ENCODE assay signal across 9 cellular contexts in the genomic region with DNA sequence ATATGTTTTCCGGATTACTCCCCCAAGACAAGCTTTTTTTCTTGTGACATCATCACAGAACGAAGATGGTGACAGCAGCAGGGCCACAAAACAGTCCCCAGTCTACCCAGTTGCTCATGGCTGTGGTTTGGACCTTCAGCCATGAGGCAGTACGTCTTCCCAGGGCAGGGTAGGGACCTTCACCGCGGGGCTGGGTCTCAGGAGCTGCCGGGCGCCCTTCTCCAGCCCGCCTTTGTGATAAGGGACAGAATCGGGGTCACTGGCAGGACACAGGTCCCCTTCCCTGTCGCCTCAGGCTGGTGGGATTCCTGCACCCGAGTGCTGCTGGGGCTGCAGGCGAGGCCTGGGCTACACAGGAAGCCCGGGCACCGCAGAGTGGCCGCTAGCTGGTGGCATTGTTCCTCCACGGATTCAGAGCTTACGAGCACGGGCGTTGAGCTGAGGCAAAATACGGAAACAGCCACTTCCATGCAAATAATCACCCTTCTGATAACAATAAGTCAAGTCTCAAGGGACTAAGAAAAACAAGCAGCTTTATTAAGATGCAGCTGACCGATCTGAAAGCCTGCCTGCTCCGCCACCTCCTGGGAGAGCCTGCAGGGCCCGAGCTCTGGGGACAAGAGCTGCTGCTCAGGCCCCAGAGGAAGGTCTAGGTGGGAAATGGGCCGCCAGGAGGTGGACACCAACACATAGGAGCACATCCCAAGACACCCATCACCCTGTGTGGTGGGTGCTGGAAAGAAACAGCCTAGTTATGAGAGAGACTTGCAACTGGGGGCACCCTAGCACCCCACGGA. TPM values are rescaled to one million over a fixed set of nuclear protein-coding genes. Genes with fewer than 3 reads are reported as not detected.
DNase-seq lines count a peak whose midpoint lies in the region; ATAC-seq and TF ChIP-seq lines count a peak whose summit lies in the region.
"Had no signal": no experiment of that assay in that cellular context is flagged by ENCODE, and none has a peak within 500 bp of the region (broad histone marks: within the 10 kb centered on the region; RNA-seq: fewer than 3 reads in every experiment).

No MANE protein-coding gene starts in this region.

- H3K4me3 Mint-ChIP-seq in osteocyte (ENCODE audit: unreplicated experiment) = no peak overlapping the region

- H3K4me3 ChIP-seq in RWPE2 (ENCODE audit: severe bottlenecking) = no peak overlapping the region
- H3K4me3 ChIP-seq: cardiac muscle cell, ovary had no signal

- no peaks in the 10 kb centered on the region for H3K36me3 ChIP-seq in RWPE2 (ENCODE audit: low read depth)
- H3K36me3 ChIP-seq: cardiac muscle cell, ovary had no signal

- no peaks in the 10 kb centered on the region for H3K4me1 ChIP-seq in RWPE2 (ENCODE audit: insufficient read depth, poor library complexity, severe bottlenecking)

- H3K27me3 ChIP-seq in RWPE2 (ENCODE audit: insufficient read depth, poor library complexity, severe bottlenecking) = no peaks in the 10 kb centered on the region
- H3K27me3 ChIP-seq: ovary had no signal

- no peak overlapping the region for H3K27ac Mint-ChIP-seq in activated naive CD4-positive, alpha-beta T cell treated with anti-CD3 and anti-CD28 coated beads, Interleukin-2, amount 50 U/mL, for 72 hours
- no peak overlapping the region for H3K27ac Mint-ChIP-seq in osteocyte (ENCODE audit: unreplicated experiment)

- H3K36me3 Mint-ChIP-seq in activated naive CD4-positive, alpha-beta T cell treated with anti-CD3 and anti-CD28 coated beads, Interleukin-2, amount 50 U/mL, for 72 hours = peaks cover 0 to 5% of the 10 kb centered on the region in 2 donors
- peaks cover 4% of the 10 kb centered on the region for H3K36me3 Mint-ChIP-seq in osteocyte (ENCODE audit: unreplicated experiment)

- TF ChIP-seq CTCF in RWPE2 (IDR thresholded peaks at IDR 0.05; ENCODE audit: poor library complexity, severe bottlenecking) = no peak
- TF ChIP-seq CTCF in osteocyte (IDR thresholded peaks at IDR 0.05) = no peak

- peaks cover 4% of the 10 kb centered on the region for H3K27me3 Mint-ChIP-seq in osteocyte (ENCODE audit: unreplicated experiment)

- no peak overlapping the region for H3K27ac ChIP-seq in RWPE2 (ENCODE audit: poor library complexity, severe bottlenecking)
- H3K27ac ChIP-seq: cardiac muscle cell, ovary had no signal

- H3K9me3 Mint-ChIP-seq in activated naive CD4-positive, alpha-beta T cell treated with anti-CD3 and anti-CD28 coated beads, Interleukin-2, amount 50 U/mL, for 72 hours = no peaks in the 10 kb centered on the region
- no peaks in the 10 kb centered on the region for H3K9me3 Mint-ChIP-seq in osteocyte (ENCODE audit: unreplicated experiment)

- DNase-seq in RWPE2 (ENCODE audit: low spot score) = peak; percentile 37
- peak; percentile 39 for DNase-seq in retina
- DNase-seq in superior temporal gyrus (ENCODE audit: extremely low spot score) = no peak
- DNase-seq in activated naive CD4-positive, alpha-beta T cell treated with anti-CD3 and anti-CD28 coated beads, Interleukin-2, amount 50 U/mL, for 72 hours (ENCODE audit: low spot score in 2 of 2) = no peak
- DNase-seq in osteocyte (ENCODE audit: extremely low spot score, unreplicated experiment) = no peak

- ATAC-seq in GM18907 (IDR thresholded peaks at IDR 0.05; ENCODE audit: unreplicated experiment) = peak; percentile 81
- ATAC-seq in HG02798 (IDR thresholded peaks at IDR 0.05; ENCODE audit: poor library complexity, unreplicated experiment) = peak; percentile 62
- ATAC-seq in RWPE2 (ENCODE audit: low read depth) = no peak
- no peak for ATAC-seq in activated naive CD4-positive, alpha-beta T cell treated with anti-CD3 and anti-CD28 coated beads, Interleukin-2, amount 50 U/mL, for 72 hours

- H3K9me3 ChIP-seq in RWPE2 (ENCODE audit: severe bottlenecking) = peaks cover under 1% of the 10 kb centered on the region
- H3K9me3 ChIP-seq: ovary had no signal

- H3K4me1 Mint-ChIP-seq in osteocyte (ENCODE audit: unreplicated experiment) = no peaks in the 10 kb centered on the region

RNA-seq across cellular contexts. Expression of gene TBX1, which starts 12.3 kb away (rescaled TPM):
- total RNA-seq in activated naive CD4-positive, alpha-beta T cell treated with anti-CD3 and anti-CD28 coated beads, Interleukin-2, amount 50 U/mL, for 72 hours = not detected
- 22.5 and 24.2 TPM in 2 replicates for total RNA-seq in osteocyte

RNA-seq across cellular contexts. Expression of gene GP1BB, which starts 49.5 kb away (rescaled TPM):
- total RNA-seq in activated naive CD4-positive, alpha-beta T cell treated with anti-CD3 and anti-CD28 coated beads, Interleukin-2, amount 50 U/mL, for 72 hours = not detected
- total RNA-seq in osteocyte = 28.6 and 34.1 TPM in 2 replicates

RNA-seq across cellular contexts. Expression of gene SEPTIN5, which starts 58.6 kb away (rescaled TPM):
- 1 to 10 TPM in 1 of 2 donors, under 1 TPM in 1; 0.41 to 1.2 TPM for total RNA-seq in activated naive CD4-positive, alpha-beta T cell treated with anti-CD3 and anti-CD28 coated beads, Interleukin-2, amount 50 U/mL, for 72 hours
- total RNA-seq in osteocyte = 103 and 108 TPM in 2 replicates

Comparison
In these comparisons a context has a peak if more than half of its experiments do, and no peak if none do; other contexts are left out.
1. ATAC-seq: peak in GM18907 (single experiment) and HG02798 (single experiment); none in RWPE2 (single experiment) and activated naive CD4-positive, alpha-beta T cell treated with anti-CD3 and anti-CD28 coated beads, Interleukin-2, amount 50 U/mL, for 72 hours (0 of 2).
2. DNase-seq: peak in RWPE2 (single experiment) and retina (single experiment); none in superior temporal gyrus (single experiment), activated naive CD4-positive, alpha-beta T cell treated with anti-CD3 and anti-CD28 coated beads, Interleukin-2, amount 50 U/mL, for 72 hours (0 of 2) and osteocyte (single experiment).
3. RNA of gene TBX1, which starts 12.3 kb away (total RNA-seq): 22.5 to 24.2 TPM in osteocyte; not detected in activated naive CD4-positive, alpha-beta T cell treated with anti-CD3 and anti-CD28 coated beads, Interleukin-2, amount 50 U/mL, for 72 hours; every median in the first group is over 10 times any median in the second.
4. RNA of gene GP1BB, which starts 49.5 kb away (total RNA-seq): 28.6 to 34.1 TPM in osteocyte; not detected in activated naive CD4-positive, alpha-beta T cell treated with anti-CD3 and anti-CD28 coated beads, Interleukin-2, amount 50 U/mL, for 72 hours; every median in the first group is over 10 times any median in the second.
5. RNA of gene SEPTIN5, which starts 58.6 kb away (total RNA-seq): 103 to 108 TPM in osteocyte; 0.41 to 1.2 TPM in activated naive CD4-positive, alpha-beta T cell treated with anti-CD3 and anti-CD28 coated beads, Interleukin-2, amount 50 U/mL, for 72 hours; every median in the first group is over 10 times any median in the second.